In the genomic region with DNA sequence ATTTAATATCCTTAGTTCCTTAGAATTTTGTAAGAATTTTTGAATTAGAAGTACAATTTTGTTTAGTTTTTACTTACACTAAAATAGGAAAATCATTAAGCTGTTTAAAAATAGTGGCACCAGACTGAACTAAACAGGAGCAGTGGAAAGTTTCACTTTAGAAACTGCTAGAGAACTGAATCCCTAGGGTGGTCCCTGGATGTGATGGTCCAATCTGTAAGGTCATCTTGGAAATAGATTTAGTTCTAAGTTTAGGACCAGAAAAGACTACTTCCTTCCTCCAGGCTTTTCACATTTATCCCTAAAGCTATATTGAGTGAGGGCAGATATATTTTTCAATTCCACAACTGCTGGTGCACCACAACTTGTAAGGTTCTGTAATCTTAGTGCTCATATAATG, we compare ENCODE assay signal across 16 cellular contexts. TPM values are rescaled to one million over a fixed set of nuclear protein-coding genes. Genes with fewer than 3 reads are reported as not detected.
A peak's percentile ranks its signal among the peaks of the same experiment; 100 is the strongest.
DNase-seq lines count a peak whose midpoint lies in the region; ATAC-seq, FAIRE-seq and TF ChIP-seq lines count a peak whose summit lies in the region.
"Had no signal": no experiment of that assay in that cellular context is flagged by ENCODE, and none has a peak within 500 bp of the region (broad histone marks: within the 10 kb centered on the region; RNA-seq: fewer than 3 reads in every experiment).

No MANE protein-coding gene starts in this region.

- no peaks in the 10 kb centered on the region for H3K27me3 ChIP-seq in PC-3 (ENCODE audit: low read length)
- no peaks in the 10 kb centered on the region for H3K27me3 ChIP-seq in fibroblast of lung (ENCODE audit: control insufficient read depth, insufficient read depth, low read length)

- ATAC-seq in PC-3 (no peak), HG03442 (IDR thresholded peaks at IDR 0.05; ENCODE audit: unreplicated experiment) (no peak), GM21526 (IDR thresholded peaks at IDR 0.05; ENCODE audit: low FRiP score, unreplicated experiment) (no peak)
- no peak for ATAC-seq in stimulated activated memory B cell treated with anti-CD40 and anti-IgM and Interleukin-4, amounts not matched to agents 10 μg/mL and 1 μg/mL and 100 μg/mL, for 72 hours

- H2AFZ ChIP-seq in PC-3 (ENCODE audit: low read length): no peak overlapping the region
- no peak overlapping the region for H2AFZ ChIP-seq in fibroblast of lung (ENCODE audit: low read length)
- H2AFZ ChIP-seq: PC-9 had no signal

- H3K4me1 ChIP-seq in PC-3 (ENCODE audit: insufficient read depth, low read length): peaks cover 30% of the 10 kb centered on the region
- H3K4me1 ChIP-seq in fibroblast of lung (ENCODE audit: control insufficient read depth, extremely low read depth, insufficient read depth, low read length): peaks cover 13% of the 10 kb centered on the region

- POLR2A ChIA-PET in PC-3 (lab: Charles Lee; ENCODE audit: unreplicated experiment): no interaction called here

- H3K79me2 ChIP-seq in PC-3 (ENCODE audit: low read length): no peaks in the 10 kb centered on the region
- H3K79me2 ChIP-seq in fibroblast of lung (ENCODE audit: control insufficient read depth, insufficient read depth, low read length): no peaks in the 10 kb centered on the region

- peak overlapping the region; percentile 25; the same call in 1 of the 2 replicates for H3K4me2 ChIP-seq in PC-3 (ENCODE audit: low read length)
- peak overlapping the region; percentile 54 for H3K4me2 ChIP-seq in fibroblast of lung (ENCODE audit: extremely low read depth, insufficient read depth, low read length)
- H3K4me2 ChIP-seq: PC-9, SK-N-SH had no signal

- TF ChIP-seq CTCF in PC-3 (conservative IDR thresholded peaks at IDR 0.05; ENCODE audit: low read depth, low read length) (no peak), fibroblast of lung (conservative IDR thresholded peaks at IDR 0.05 in 1 of 2, IDR thresholded peaks at IDR 0.05 in 1 of 2; ENCODE audit: low read depth in 1 of 2, low read length in 2 of 2) (no peak)

- no peaks in the 10 kb centered on the region for H3K9me3 ChIP-seq in PC-3 (ENCODE audit: low read length)
- no peaks in the 10 kb centered on the region for H3K9me3 ChIP-seq in fibroblast of lung (ENCODE audit: control insufficient read depth, insufficient read depth, low read depth, low read length)
- H3K9me3 ChIP-seq: SK-N-SH had no signal

- H3K36me3 ChIP-seq in PC-3 (ENCODE audit: low read depth, low read length) (no peaks in the 10 kb centered on the region), fibroblast of lung (ENCODE audit: control insufficient read depth, insufficient read depth, low read length) (no peaks in the 10 kb centered on the region)

- CTCF ChIA-PET in PC-3 (lab: Charles Lee): no interaction called here

- peak overlapping the region; percentile 12 for H3K27ac Mint-ChIP-seq in stimulated activated memory B cell treated with anti-CD40 and anti-IgM and Interleukin-4, amounts not matched to agents 10 μg/mL and 1 μg/mL and 100 μg/mL, for 72 hours
- H3K27ac Mint-ChIP-seq: H9 had no signal

- intact Hi-C loops in PC-3 (cut with micrococcal nuclease): no loop called here

- H3K4me3 ChIP-seq in PC-3 (ENCODE audit: low read length) (no peak overlapping the region), fibroblast of lung (replicated peaks in 1 of 4; ENCODE audit: control extremely low read depth in 1 of 4, insufficient read depth in 1 of 4, low read depth in 3 of 4, low read length in 4 of 4) (no peak overlapping the region)
- H3K4me3 ChIP-seq: PC-9 had no signal

- no peak for DNase-seq in GM19239 (ENCODE audit: insufficient read length, low spot score)
- no peak for DNase-seq in PC-3
- no peak for DNase-seq in fibroblast of lung (ENCODE audit: low read depth in 2 of 2)
- no peak for DNase-seq in NCI-H446 (lab: John Stamatoyannopoulos, UW)
- no peak for DNase-seq in SW480 (ENCODE audit: low spot score)
- DNase-seq: C1 segment of cervical spinal cord, DMS 273 treated with DMSO at 0.1 percent for 48 hours, H9, NCI-H146, NCI-H2227 treated with DMSO at 0.1 percent for 48 hours, NCI-H69, PC-9, SK-N-SH had no signal

- H3K36me3 Mint-ChIP-seq in stimulated activated memory B cell treated with anti-CD40 and anti-IgM and Interleukin-4, amounts not matched to agents 10 μg/mL and 1 μg/mL and 100 μg/mL, for 72 hours: peaks cover 19% of the 10 kb centered on the region

- no peaks in the 10 kb centered on the region for H3K9me2 ChIP-seq in PC-3 (replicated peaks; ENCODE audit: low read length)
- H3K9me2 ChIP-seq: SK-N-SH had no signal

- H3K9ac ChIP-seq in PC-3 (ENCODE audit: low read length): no peak overlapping the region
- no peak overlapping the region for H3K9ac ChIP-seq in fibroblast of lung (ENCODE audit: insufficient read depth, low read length)
- H3K9ac ChIP-seq: SK-N-SH had no signal

- H3K4me3 Mint-ChIP-seq in stimulated activated memory B cell treated with anti-CD40 and anti-IgM and Interleukin-4, amounts not matched to agents 10 μg/mL and 1 μg/mL and 100 μg/mL, for 72 hours: no peak overlapping the region
- H3K4me3 Mint-ChIP-seq: H9 had no signal

- no peak overlapping the region for H3K27ac ChIP-seq in PC-3 (ENCODE audit: low read length)
- H3K27ac ChIP-seq in fibroblast of lung (ENCODE audit: insufficient read depth, low read length): no peak overlapping the region
- H3K27ac ChIP-seq: PC-9 had no signal

- H3K27me3 Mint-ChIP-seq in stimulated activated memory B cell treated with anti-CD40 and anti-IgM and Interleukin-4, amounts not matched to agents 10 μg/mL and 1 μg/mL and 100 μg/mL, for 72 hours: no peaks in the 10 kb centered on the region

- H3K4me1 Mint-ChIP-seq in stimulated activated memory B cell treated with anti-CD40 and anti-IgM and Interleukin-4, amounts not matched to agents 10 μg/mL and 1 μg/mL and 100 μg/mL, for 72 hours: peaks cover 37% of the 10 kb centered on the region

- H3K9me3 Mint-ChIP-seq in stimulated activated memory B cell treated with anti-CD40 and anti-IgM and Interleukin-4, amounts not matched to agents 10 μg/mL and 1 μg/mL and 100 μg/mL, for 72 hours: peaks cover 4% of the 10 kb centered on the region
- H3K9me3 Mint-ChIP-seq: H9 had no signal

- BruUV-seq in PC-3 (replicated peaks; lab: Mats Ljungman, UMichigan): no TSS peak

- no peaks in the 10 kb centered on the region for H3F3A ChIP-seq in PC-3 (ENCODE audit: low read length, unreplicated experiment)

- no peaks in the 10 kb centered on the region for H4K20me1 ChIP-seq in PC-3 (ENCODE audit: low read length)
- no peaks in the 10 kb centered on the region for H4K20me1 ChIP-seq in fibroblast of lung (ENCODE audit: control insufficient read depth, extremely low read depth, insufficient read depth, low read length)

- peak; percentile 75 for FAIRE-seq in GM19239 (lab: Jason Lieb, UNC)

RNA-seq across cellular contexts. Expression of a gene that starts 19.0 kb away (rescaled TPM):
- total RNA-seq in PC-3 (2014; rRNA removed) (38.9 and 39.3 TPM in 2 replicates), fibroblast of lung (14.9 and 19.0 TPM in 2 replicates)
- polyA plus RNA-seq in fibroblast of lung: 23.9 and 47.7 TPM in 2 replicates
- polyA plus RNA-seq in fibroblast of lung (2012): 35.8 and 66.8 TPM in 2 replicates
- polyA minus RNA-seq in fibroblast of lung (ENCODE audit: low replicate concordance): 1.8 TPM in 1 of 2 replicates, not detected in the other

RNA-seq across cellular contexts. Expression of a gene that starts 58.8 kb away (rescaled TPM):
- total RNA-seq in PC-3 (2014; rRNA removed): 6.0 and 8.9 TPM in 2 replicates
- total RNA-seq in fibroblast of lung: 9.8 and 12.4 TPM in 2 replicates
- 18.2 and 19.8 TPM in 2 replicates for polyA plus RNA-seq in fibroblast of lung
- 9.0 and 9.6 TPM in 2 replicates for polyA plus RNA-seq in fibroblast of lung (2012)
- 1.1 and 6.6 TPM in 2 replicates for polyA minus RNA-seq in fibroblast of lung (ENCODE audit: low replicate concordance)
